Comparison of ENCODE assay signal across 24 cellular contexts in the genomic region with DNA sequence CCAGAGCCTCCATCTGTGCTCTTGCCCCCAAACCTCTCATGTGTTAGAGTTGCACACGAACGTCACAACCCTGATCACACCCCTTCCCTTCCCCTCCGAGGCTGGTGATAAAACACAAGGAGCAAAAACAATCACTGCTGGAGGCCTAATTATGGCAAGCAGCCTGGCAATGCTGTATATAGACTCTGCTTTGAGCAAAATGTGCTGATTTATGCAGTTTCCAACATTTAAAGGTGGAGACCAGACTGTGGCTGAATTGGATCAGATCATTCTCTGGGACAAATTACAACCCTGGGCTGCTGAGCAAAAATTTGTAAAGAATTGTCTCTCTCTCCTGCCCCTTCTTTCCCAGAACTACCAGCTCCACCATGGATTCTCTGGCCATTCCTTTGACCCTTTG.
DNase-seq lines count a peak whose midpoint lies in the region; ATAC-seq, FAIRE-seq and TF ChIP-seq lines count a peak whose summit lies in the region.
"Had no signal": no experiment of that assay in that cellular context is flagged by ENCODE, and none has a peak within 500 bp of the region (broad histone marks: within the 10 kb centered on the region; RNA-seq: fewer than 3 reads in every experiment).

No MANE protein-coding gene starts in this region.

- no TSS peak for BruUV-seq in HepG2 (replicated peaks; lab: Mats Ljungman, UMichigan)

- POLR2A ChIA-PET in HepG2 (lab: Yijun Ruan, JAX), result no interaction called here

- intact Hi-C loops in HepG2 (cut with micrococcal nuclease; ENCODE audit: unreplicated experiment) (no loop called here), right lobe of liver (cut with DNase I) (no loop called here), esophagus muscularis mucosa (cut with DNase I) (no loop called here)

- TF ChIP-seq RAD21 in HepG2 (CRISPR knock-in tag; IDR thresholded peaks at IDR 0.05), result no peak

- no peaks in the 10 kb centered on the region for H3K36me3 Mint-ChIP-seq in osteocyte (ENCODE audit: unreplicated experiment)
- H3K36me3 Mint-ChIP-seq: CD14-positive monocyte; CD8-positive, alpha-beta memory T cell had no signal

- no peaks in the 10 kb centered on the region for H3K36me3 ChIP-seq in HepG2 (replicated peaks in 1 of 2; ENCODE audit: control insufficient read depth in 1 of 2, insufficient read depth in 2 of 2, low read length in 2 of 2)
- H3K36me3 ChIP-seq in right lobe of liver, result no peaks in the 10 kb centered on the region
- no peaks in the 10 kb centered on the region for H3K36me3 ChIP-seq in esophagus muscularis mucosa
- H3K36me3 ChIP-seq: BE2C; BLaER1 treated with 17β-estradiol and CSF1 and Interleukin-3, amounts not matched to agents 10 nM and 100 nM; HAP-1 had no signal

- no peaks in the 10 kb centered on the region for H3K27me3 Mint-ChIP-seq in osteocyte (ENCODE audit: unreplicated experiment)

- H3K27ac Mint-ChIP-seq in osteocyte (ENCODE audit: unreplicated experiment), result no peak overlapping the region
- H3K27ac Mint-ChIP-seq: CD14-positive monocyte; CD4-positive, alpha-beta T cell; CD8-positive, alpha-beta memory T cell; HFFc6 had no signal

- H2AFZ ChIP-seq in HepG2 (ENCODE audit: low read length), result no peak overlapping the region

- FAIRE-seq in HepG2 (lab: Jason Lieb, UNC), result no peak
- FAIRE-seq: A204.1, GM12891, GM18507, H54 had no signal

- no peak overlapping the region for H3K4me3 ChIP-seq in HepG2 (replicated peaks in 1 of 3; ENCODE audit: insufficient read depth in 1 of 3, low read depth in 2 of 3, low read length in 3 of 3)
- H3K4me3 ChIP-seq in right lobe of liver, result no peak overlapping the region
- H3K4me3 ChIP-seq in esophagus muscularis mucosa, result no peak overlapping the region
- H3K4me3 ChIP-seq: BLaER1 treated with 17β-estradiol and CSF1 and Interleukin-3, amounts not matched to agents 10 nM and 100 nM; HAP-1 had no signal

- H3K4me1 ChIP-seq in HepG2 (ENCODE audit: insufficient read depth, low read length) (no peaks in the 10 kb centered on the region), right lobe of liver (no peaks in the 10 kb centered on the region), esophagus muscularis mucosa (peaks cover 0 to 17% (median 16%) of the 10 kb centered on the region in 4 donors)
- H3K4me1 ChIP-seq: BE2C, HAP-1 had no signal

- in situ Hi-C loops in HepG2 (cut with HindIII; ENCODE audit: extremely low pct_ligation_motif_present, low pct_unique_long_range_greater_than_20kb), result no loop called here

- H3K4me1 Mint-ChIP-seq in osteocyte (ENCODE audit: unreplicated experiment), result no peaks in the 10 kb centered on the region
- H3K4me1 Mint-ChIP-seq: CD14-positive monocyte; CD8-positive, alpha-beta memory T cell had no signal

- ATAC-seq in HepG2 (no peak), right lobe of liver (no peak)

- peaks cover 0 to 11% of the 10 kb centered on the region in 2 experiments; a peak in 4 of 5 replicates for H3K27me3 ChIP-seq in HepG2 (ENCODE audit: control insufficient read depth in 1 of 2, insufficient read depth in 2 of 2, low read length in 2 of 2)
- H3K27me3 ChIP-seq in right lobe of liver, result no peaks in the 10 kb centered on the region
- H3K27me3 ChIP-seq in esophagus muscularis mucosa, result peaks cover 0 to 36% (median 0%) of the 10 kb centered on the region in 4 donors
- H3K27me3 ChIP-seq: BLaER1 treated with 17β-estradiol and CSF1 and Interleukin-3, amounts not matched to agents 10 nM and 100 nM had no signal

- H3K4me3 Mint-ChIP-seq in osteocyte (ENCODE audit: unreplicated experiment), result no peak overlapping the region
- H3K4me3 Mint-ChIP-seq: CD14-positive monocyte; CD4-positive, alpha-beta T cell; CD8-positive, alpha-beta memory T cell; HFFc6 had no signal

- DNase-seq in HepG2 (ENCODE audit: low spot score) (no peak), right lobe of liver (no peak), esophagus muscularis mucosa (ENCODE audit: extremely low spot score) (peak; percentile 64), osteocyte (ENCODE audit: extremely low spot score, unreplicated experiment) (peak; percentile 42), NCI-H774 (lab: John Stamatoyannopoulos, UW) (no peak)
- no peak for DNase-seq in effector CD4-positive, alpha-beta T cell
- DNase-seq: ACHN; AML-193; BE2C; CD4-positive, alpha-beta T cell; CD8-positive, alpha-beta memory T cell; DMS53; DMS79 treated with DMSO at 0.1 percent for 48 hours; GF-D8; GOT3; HFFc6 had no signal

- no peak overlapping the region for H3K9ac ChIP-seq in HepG2 (ENCODE audit: insufficient read depth, low read depth, low read length)
- H3K9ac ChIP-seq: BLaER1 treated with 17β-estradiol and CSF1 and Interleukin-3, amounts not matched to agents 10 nM and 100 nM had no signal

- H3K79me2 ChIP-seq in HepG2 (ENCODE audit: insufficient read depth, low read length), result no peaks in the 10 kb centered on the region

- H3K9me3 Mint-ChIP-seq in osteocyte (ENCODE audit: unreplicated experiment), result no peaks in the 10 kb centered on the region
- H3K9me3 Mint-ChIP-seq: CD4-positive, alpha-beta T cell; HFFc6 had no signal

- CTCF ChIA-PET in HepG2 (lab: Yijun Ruan, JAX; ENCODE audit: low intra/inter-chr PET ratio, low total read pairs), result no interaction called here

- H3K4me2 ChIP-seq in HepG2 (ENCODE audit: low read depth, low read length), result no peak overlapping the region
- H3K4me2 ChIP-seq: BLaER1 treated with 17β-estradiol and CSF1 and Interleukin-3, amounts not matched to agents 10 nM and 100 nM had no signal

- TF ChIP-seq POLR2A in HepG2 (IDR thresholded peaks at IDR 0.05; ENCODE audit: insufficient read depth in 1 of 2, low read depth in 2 of 2, low read length in 2 of 2) (no peak), right lobe of liver (IDR thresholded peaks at IDR 0.05) (no peak), esophagus muscularis mucosa (IDR thresholded peaks at IDR 0.05; ENCODE audit: low read depth) (no peak)

- WGBS in HepG2 (ENCODE audit: low lambda C conversion rate), result 2% methylated on average over 3 of the region's 3 CpGs
- WGBS in right lobe of liver (ENCODE audit: insufficient coverage, low coverage, low lambda C conversion rate, missing lambda C conversion rate), result 51% methylated on average over 3 of the region's 3 CpGs
- WGBS in esophagus muscularis mucosa, result 80% methylated on average over 3 of the region's 3 CpGs

- no peaks in the 10 kb centered on the region for H3K9me3 ChIP-seq in HepG2 (ENCODE audit: low read length)
- no peaks in the 10 kb centered on the region for H3K9me3 ChIP-seq in right lobe of liver
- H3K9me3 ChIP-seq in esophagus muscularis mucosa, result peaks cover 0 to 8% (median 0%) of the 10 kb centered on the region in 4 donors
- H3K9me3 ChIP-seq: BE2C, HAP-1 had no signal

- H4K20me1 ChIP-seq in HepG2 (ENCODE audit: insufficient read depth, low read length), result no peaks in the 10 kb centered on the region
- H4K20me1 ChIP-seq: BLaER1 treated with 17β-estradiol and CSF1 and Interleukin-3, amounts not matched to agents 10 nM and 100 nM had no signal

- no peak overlapping the region for H3K27ac ChIP-seq in HepG2 (ENCODE audit: extremely low read length, insufficient read depth, low read length)
- no peak overlapping the region for H3K27ac ChIP-seq in right lobe of liver
- no peak overlapping the region for H3K27ac ChIP-seq in esophagus muscularis mucosa (replicated peaks in 1 of 4)
- H3K27ac ChIP-seq: 22Rv1; BLaER1 treated with 17β-estradiol and CSF1 and Interleukin-3, amounts not matched to agents 10 nM and 100 nM had no signal

- no peak for TF ChIP-seq EP300 in HepG2 (IDR thresholded peaks at IDR 0.05; ENCODE audit: low read depth in 2 of 2, low read length in 2 of 2)
- TF ChIP-seq EP300 in HepG2 (CRISPR knock-in tag; IDR thresholded peaks at IDR 0.05; ENCODE audit: borderline replicate concordance), result no peak
- no peak for TF ChIP-seq EP300 in esophagus muscularis mucosa (IDR thresholded peaks at IDR 0.05)

- no peak for TF ChIP-seq CTCF in HepG2 (CRISPR knock-in tag; IDR thresholded peaks at IDR 0.05)
- no peak for TF ChIP-seq CTCF in right lobe of liver (IDR thresholded peaks at IDR 0.05)
- no peak for TF ChIP-seq CTCF in esophagus muscularis mucosa (IDR thresholded peaks at IDR 0.05)
- TF ChIP-seq CTCF in osteocyte (IDR thresholded peaks at IDR 0.05), result no peak

TF ChIP-seq in HepG2, 621 proteins besides CTCF, POLR2A, EP300 and RAD21:
- TF ChIP-seq ZNF12 (CRISPR knock-in tag; IDR thresholded peaks at IDR 0.05) (no peak), MAFK (conservative IDR thresholded peaks at IDR 0.05 in 1 of 2, IDR thresholded peaks at IDR 0.05 in 1 of 2; ENCODE audit: low read length in 2 of 2) (peak; percentile 83 to 87), MAFF (IDR thresholded peaks at IDR 0.05; ENCODE audit: low read depth, low read length) (peak; percentile 76)
TF ChIP-seq in HepG2: peak in this region for 2.

Comparison
In these comparisons a context has a peak if more than half of its experiments do, and no peak if none do; other contexts are left out.
1. DNase-seq: peak in esophagus muscularis mucosa (single experiment) and osteocyte (single experiment); none in HepG2 (single experiment), right lobe of liver (0 of 3), effector CD4-positive, alpha-beta T cell (single experiment) and NCI-H774 (single experiment).